Comparison of ENCODE assay signal across 16 cellular contexts in genomic region chr3:71361346-71361745, GRCh38.
DNase-seq lines count a peak whose midpoint lies in the region; ATAC-seq and TF ChIP-seq lines count a peak whose summit lies in the region.
"Had no signal": no experiment of that assay in that cellular context is flagged by ENCODE, and none has a peak within 500 bp of the region (broad histone marks: within the 10 kb centered on the region; RNA-seq: fewer than 3 reads in every experiment).

No MANE protein-coding gene starts in this region.

- no peak overlapping the region for H3K27ac ChIP-seq in CD4-positive, alpha-beta memory T cell (ENCODE audit: low read depth, low read length)
- H3K27ac ChIP-seq in Karpas-422 (ENCODE audit: low read length) (peak overlapping the region; percentile 79), neural cell (ENCODE audit: low read length) (no peak overlapping the region)
- H3K27ac ChIP-seq: body of pancreas, coronary artery, foreskin keratinocyte had no signal

- H4K20me1 ChIP-seq in Karpas-422 (ENCODE audit: insufficient read depth, low read depth, low read length), result 0 out of 2 replicates have a peak, but pooled peaks cover 8% of the 10 kb centered on the region
- no peaks in the 10 kb centered on the region for H4K20me1 ChIP-seq in neural cell (ENCODE audit: insufficient read depth)

- H3K4me3 ChIP-seq in CD4-positive, alpha-beta memory T cell (ENCODE audit: low read length in 2 of 2), result no peak overlapping the region
- H3K4me3 ChIP-seq in Karpas-422 (ENCODE audit: low read length) (peak overlapping the region; percentile 32; the same call in 1 of the 2 replicates), neural cell (ENCODE audit: low read length) (peak overlapping the region; percentile 19)
- H3K4me3 ChIP-seq: body of pancreas, coronary artery had no signal

- CTCF ChIA-PET in CD4-positive, alpha-beta memory T cell (lab: Charles Lee; ENCODE audit: partially characterized antibody), result no interaction called here

- no peaks in the 10 kb centered on the region for H3K36me3 ChIP-seq in CD4-positive, alpha-beta memory T cell (ENCODE audit: insufficient read depth, low read length)
- 0 out of 2 replicates have a peak, but pooled peaks cover 5% of the 10 kb centered on the region for H3K36me3 ChIP-seq in Karpas-422 (ENCODE audit: insufficient read depth, low read length)
- no peaks in the 10 kb centered on the region for H3K36me3 ChIP-seq in neural cell (ENCODE audit: insufficient read depth, low read length)

- peaks cover 42 to 76% (median 62%) of the 10 kb centered on the region in 4 donors for H3K4me1 Mint-ChIP-seq in CD4-positive, alpha-beta memory T cell

- TF ChIP-seq RAD21 in neural cell (conservative IDR thresholded peaks at IDR 0.05), result no peak

- H3K27me3 Mint-ChIP-seq in CD4-positive, alpha-beta memory T cell, result no peaks in the 10 kb centered on the region

- H3K4me3 Mint-ChIP-seq in CD4-positive, alpha-beta memory T cell, result peak overlapping the region in 3 of 8 donors; percentile 30 to 81 (median 78)

- H3K27ac Mint-ChIP-seq in CD4-positive, alpha-beta memory T cell, result peak overlapping the region in 5 of 7 donors; percentile 45 to 86 (median 79)

- peaks cover 15 to 24% of the 10 kb centered on the region in 2 donors for H3K36me3 Mint-ChIP-seq in CD4-positive, alpha-beta memory T cell

- no peaks in the 10 kb centered on the region for H3K9me3 Mint-ChIP-seq in CD4-positive, alpha-beta memory T cell

- no peak for TF ChIP-seq CTCF in neural cell (IDR thresholded peaks at IDR 0.05; ENCODE audit: poor library complexity, severe bottlenecking)

- no peaks in the 10 kb centered on the region for H3K27me3 ChIP-seq in CD4-positive, alpha-beta memory T cell (ENCODE audit: insufficient read depth, low read length)
- H3K27me3 ChIP-seq in Karpas-422 (ENCODE audit: low read length) (no peaks in the 10 kb centered on the region), neural cell (ENCODE audit: insufficient read depth, low read depth, low read length) (no peaks in the 10 kb centered on the region)
- H3K27me3 ChIP-seq: body of pancreas, foreskin keratinocyte had no signal

- no peak overlapping the region for H2AFZ ChIP-seq in Karpas-422 (ENCODE audit: low read length)
- H2AFZ ChIP-seq in neural cell (ENCODE audit: low read depth, low read length), result no peak overlapping the region

- POLR2A ChIA-PET in CD4-positive, alpha-beta memory T cell (lab: Charles Lee; ENCODE audit: partially characterized antibody), result interaction anchor here (2.7 kb wide), 1 partner anchor 10 kb away, joined by 6 read pairs; no protein-coding TSS in a partner anchor

- H3K4me2 ChIP-seq in Karpas-422 (ENCODE audit: low read depth, low read length, poor library complexity, severe bottlenecking) (peak overlapping the region; percentile 56), neural cell (ENCODE audit: low read length) (peak overlapping the region; percentile 38)

- peaks cover 66% of the 10 kb centered on the region for H3K4me1 ChIP-seq in CD4-positive, alpha-beta memory T cell (ENCODE audit: insufficient read depth, low read length)
- peaks cover 100% of the 10 kb centered on the region for H3K4me1 ChIP-seq in Karpas-422 (ENCODE audit: low read length)
- H3K4me1 ChIP-seq: body of pancreas, foreskin keratinocyte had no signal

- intact Hi-C loops in CD4-positive, alpha-beta memory T cell (cut with micrococcal nuclease), result no loop called here

- H3K79me2 ChIP-seq in Karpas-422 (ENCODE audit: low read length) (peaks cover 96% of the 10 kb centered on the region), neural cell (replicated peaks; ENCODE audit: insufficient read depth, low read length) (no peaks in the 10 kb centered on the region)

- TF ChIP-seq EP300 in neural cell (conservative IDR thresholded peaks at IDR 0.05; ENCODE audit: poor library complexity, severe bottlenecking), result no peak

- H3K9me2 ChIP-seq in Karpas-422 (replicated peaks; ENCODE audit: insufficient read depth, low read length) (no peaks in the 10 kb centered on the region), neural cell (ENCODE audit: insufficient read depth, low read length) (no peaks in the 10 kb centered on the region)

- no peak for DNase-seq in CD4-positive, alpha-beta memory T cell
- DNase-seq in Karpas-422, result no peak
- DNase-seq in astrocyte of the hippocampus (ENCODE audit: low read depth, low spot score), result peak; percentile 16
- DNase-seq: body of pancreas; foreskin keratinocyte; KG1; NCI-H1436 treated with DMSO at 0.1 percent for 48 hours; NCI-H226; stimulated activated CD4-positive, alpha-beta T cell treated with anti-CD3 and anti-CD28 coated beads, Interleukin-4, amount 100 ng/mL, for 1 hour; SW 1271 had no signal

- H3K9ac ChIP-seq in Karpas-422 (ENCODE audit: low read length), result peak overlapping the region; percentile 37
- no peak overlapping the region for H3K9ac ChIP-seq in neural cell (ENCODE audit: low read length)

- H3K9me3 ChIP-seq in CD4-positive, alpha-beta memory T cell (ENCODE audit: control insufficient read depth in 1 of 2, low read length in 2 of 2), result no peaks in the 10 kb centered on the region
- H3K9me3 ChIP-seq in Karpas-422 (ENCODE audit: low read length) (no peaks in the 10 kb centered on the region), neural cell (ENCODE audit: low read length) (no peaks in the 10 kb centered on the region)
- H3K9me3 ChIP-seq: body of pancreas had no signal

- no peaks in the 10 kb centered on the region for H3F3A ChIP-seq in neural cell (ENCODE audit: insufficient read depth, low read length, poor library complexity, severe bottlenecking)

- ATAC-seq in GM18858 (IDR thresholded peaks at IDR 0.05; ENCODE audit: unreplicated experiment) (no peak), HG03280 (IDR thresholded peaks at IDR 0.05; ENCODE audit: unreplicated experiment) (no peak), HG02678 (IDR thresholded peaks at IDR 0.05; ENCODE audit: unreplicated experiment) (no peak)
- ATAC-seq: body of pancreas, foreskin keratinocyte, left lobe of liver had no signal

TF ChIP-seq in neural cell, 6 proteins besides CTCF, POLR2A, EP300 and RAD21:
- TF ChIP-seq MXI1 (conservative IDR thresholded peaks at IDR 0.05; ENCODE audit: poor library complexity, severe bottlenecking) (no peak), EZH2 (IDR thresholded peaks at IDR 0.05; ENCODE audit: borderline replicate concordance, insufficient read depth, low read length, poor library complexity, severe bottlenecking) (no peak), REST (IDR thresholded peaks at IDR 0.05; ENCODE audit: borderline replicate concordance) (no peak), POLR2AphosphoS5 (IDR thresholded peaks at IDR 0.05) (no peak), SMC3 (conservative IDR thresholded peaks at IDR 0.05; ENCODE audit: poor library complexity) (no peak), TAF1 (IDR thresholded peaks at IDR 0.05; ENCODE audit: low read depth) (no peak)
TF ChIP-seq in neural cell: peak in this region for 0.

Comparison
In these comparisons a context has a peak if more than half of its experiments do, and no peak if none do; other contexts are left out.
1. H3K4me3 ChIP-seq: peak in Karpas-422 (single experiment) and neural cell (single experiment); none in CD4-positive, alpha-beta memory T cell (0 of 2).